ENCODE assay signal across 1 cellular context in the genomic region with DNA sequence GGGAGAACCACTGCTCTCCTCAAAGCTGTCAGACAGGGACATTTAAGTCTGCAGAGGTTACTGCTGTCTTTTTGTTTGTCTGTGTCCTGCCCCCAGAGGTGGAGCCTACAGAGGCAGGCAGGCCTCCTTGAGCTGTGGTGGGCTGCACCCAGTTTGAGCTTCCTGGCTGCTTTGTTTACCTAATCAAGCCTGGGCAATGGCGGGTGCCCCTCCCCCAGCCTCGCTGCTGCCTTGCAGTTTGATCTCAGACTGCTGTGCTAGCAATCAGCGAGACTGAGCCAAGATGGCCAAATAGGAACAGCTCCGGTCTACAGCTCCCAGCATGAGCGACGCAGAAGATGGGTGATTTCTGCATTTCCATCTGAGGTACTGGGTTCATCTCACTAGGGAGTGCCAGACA.
A peak's percentile ranks its signal among the peaks of the same experiment; 100 is the strongest.
TF ChIP-seq lines count a peak whose summit lies in the region.
"Not testable (repeated sequence)": the region's sequence is repeated elsewhere in the genome, so short reads cannot be mapped to it uniquely, and the experiment has no call there.

No MANE protein-coding gene starts in this region.

TF ChIP-seq in HepG2, 621 proteins besides CTCF, POLR2A, EP300 and RAD21 (continued from another document):
- TF ChIP-seq, protein P1, sequence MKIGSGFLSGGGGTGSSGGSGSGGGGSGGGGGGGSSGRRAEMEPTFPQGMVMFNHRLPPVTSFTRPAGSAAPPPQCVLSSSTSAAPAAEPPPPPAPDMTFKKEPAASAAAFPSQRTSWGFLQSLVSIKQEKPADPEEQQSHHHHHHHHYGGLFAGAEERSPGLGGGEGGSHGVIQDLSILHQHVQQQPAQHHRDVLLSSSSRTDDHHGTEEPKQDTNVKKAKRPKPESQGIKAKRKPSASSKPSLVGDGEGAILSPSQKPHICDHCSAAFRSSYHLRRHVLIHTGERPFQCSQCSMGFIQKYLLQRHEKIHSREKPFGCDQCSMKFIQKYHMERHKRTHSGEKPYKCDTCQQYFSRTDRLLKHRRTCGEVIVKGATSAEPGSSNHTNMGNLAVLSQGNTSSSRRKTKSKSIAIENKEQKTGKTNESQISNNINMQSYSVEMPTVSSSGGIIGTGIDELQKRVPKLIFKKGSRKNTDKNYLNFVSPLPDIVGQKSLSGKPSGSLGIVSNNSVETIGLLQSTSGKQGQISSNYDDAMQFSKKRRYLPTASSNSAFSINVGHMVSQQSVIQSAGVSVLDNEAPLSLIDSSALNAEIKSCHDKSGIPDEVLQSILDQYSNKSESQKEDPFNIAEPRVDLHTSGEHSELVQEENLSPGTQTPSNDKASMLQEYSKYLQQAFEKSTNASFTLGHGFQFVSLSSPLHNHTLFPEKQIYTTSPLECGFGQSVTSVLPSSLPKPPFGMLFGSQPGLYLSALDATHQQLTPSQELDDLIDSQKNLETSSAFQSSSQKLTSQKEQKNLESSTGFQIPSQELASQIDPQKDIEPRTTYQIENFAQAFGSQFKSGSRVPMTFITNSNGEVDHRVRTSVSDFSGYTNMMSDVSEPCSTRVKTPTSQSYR (CRISPR knock-in tag; IDR thresholded peaks at IDR 0.05; ENCODE audit: borderline replicate concordance): peak; percentile 88
- TF ChIP-seq ZNF768 (CRISPR knock-in tag; IDR thresholded peaks at IDR 0.05): peak; percentile 43; the same call in 1 of the 2 replicates
- TF ChIP-seq SALL1 (CRISPR knock-in tag; IDR thresholded peaks at IDR 0.05): peak; percentile 24; the same call in 1 of the 2 replicates
- 0 out of 2 replicates have a peak, but pooled peaks have one; percentile 12 for TF ChIP-seq ZBTB38 (CRISPR knock-in tag; IDR thresholded peaks at IDR 0.05)
- TF ChIP-seq ZNF292 (CRISPR knock-in tag; IDR thresholded peaks at IDR 0.05; ENCODE audit: borderline replicate concordance, low read depth): peak; percentile 39; the same call in 1 of the 2 replicates
- 0 out of 2 replicates have a peak, but pooled peaks have one; percentile 38 for TF ChIP-seq BORCS8-MEF2B (CRISPR knock-in tag; IDR thresholded peaks at IDR 0.05)
- TF ChIP-seq, protein P2, sequence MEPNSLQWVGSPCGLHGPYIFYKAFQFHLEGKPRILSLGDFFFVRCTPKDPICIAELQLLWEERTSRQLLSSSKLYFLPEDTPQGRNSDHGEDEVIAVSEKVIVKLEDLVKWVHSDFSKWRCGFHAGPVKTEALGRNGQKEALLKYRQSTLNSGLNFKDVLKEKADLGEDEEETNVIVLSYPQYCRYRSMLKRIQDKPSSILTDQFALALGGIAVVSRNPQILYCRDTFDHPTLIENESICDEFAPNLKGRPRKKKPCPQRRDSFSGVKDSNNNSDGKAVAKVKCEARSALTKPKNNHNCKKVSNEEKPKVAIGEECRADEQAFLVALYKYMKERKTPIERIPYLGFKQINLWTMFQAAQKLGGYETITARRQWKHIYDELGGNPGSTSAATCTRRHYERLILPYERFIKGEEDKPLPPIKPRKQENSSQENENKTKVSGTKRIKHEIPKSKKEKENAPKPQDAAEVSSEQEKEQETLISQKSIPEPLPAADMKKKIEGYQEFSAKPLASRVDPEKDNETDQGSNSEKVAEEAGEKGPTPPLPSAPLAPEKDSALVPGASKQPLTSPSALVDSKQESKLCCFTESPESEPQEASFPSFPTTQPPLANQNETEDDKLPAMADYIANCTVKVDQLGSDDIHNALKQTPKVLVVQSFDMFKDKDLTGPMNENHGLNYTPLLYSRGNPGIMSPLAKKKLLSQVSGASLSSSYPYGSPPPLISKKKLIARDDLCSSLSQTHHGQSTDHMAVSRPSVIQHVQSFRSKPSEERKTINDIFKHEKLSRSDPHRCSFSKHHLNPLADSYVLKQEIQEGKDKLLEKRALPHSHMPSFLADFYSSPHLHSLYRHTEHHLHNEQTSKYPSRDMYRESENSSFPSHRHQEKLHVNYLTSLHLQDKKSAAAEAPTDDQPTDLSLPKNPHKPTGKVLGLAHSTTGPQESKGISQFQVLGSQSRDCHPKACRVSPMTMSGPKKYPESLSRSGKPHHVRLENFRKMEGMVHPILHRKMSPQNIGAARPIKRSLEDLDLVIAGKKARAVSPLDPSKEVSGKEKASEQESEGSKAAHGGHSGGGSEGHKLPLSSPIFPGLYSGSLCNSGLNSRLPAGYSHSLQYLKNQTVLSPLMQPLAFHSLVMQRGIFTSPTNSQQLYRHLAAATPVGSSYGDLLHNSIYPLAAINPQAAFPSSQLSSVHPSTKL (CRISPR knock-in tag; IDR thresholded peaks at IDR 0.05): peak; percentile 37; the same call in 1 of the 2 replicates
- TF ChIP-seq ZNF687 (CRISPR knock-in tag; IDR thresholded peaks at IDR 0.05): peak; percentile 40; the same call in 1 of the 2 replicates
- TF ChIP-seq ZMYM3 (CRISPR knock-in tag; IDR thresholded peaks at IDR 0.05): 0 out of 2 replicates have a peak, but pooled peaks have one; percentile 28
- TF ChIP-seq NR2F6 (IDR thresholded peaks at IDR 0.05): 0 out of 2 replicates have a peak, but pooled peaks have one; percentile 6
- TF ChIP-seq NR2F6 (CRISPR knock-in tag; IDR thresholded peaks at IDR 0.05): not testable (repeated sequence)
- TF ChIP-seq FOXA3 (CRISPR knock-in tag; IDR thresholded peaks at IDR 0.05): peak; percentile 55; the same call in 1 of the 2 replicates
- TF ChIP-seq ZBTB7B (CRISPR knock-in tag; IDR thresholded peaks at IDR 0.05): peak; percentile 58; the same call in 1 of the 2 replicates
- 0 out of 2 replicates have a peak, but pooled peaks have one; percentile 30 for TF ChIP-seq FOXK1 (CRISPR knock-in tag; IDR thresholded peaks at IDR 0.05; ENCODE audit: borderline replicate concordance, low read depth)
